8 cellular contexts compared by ENCODE assay signal in the genomic region with DNA sequence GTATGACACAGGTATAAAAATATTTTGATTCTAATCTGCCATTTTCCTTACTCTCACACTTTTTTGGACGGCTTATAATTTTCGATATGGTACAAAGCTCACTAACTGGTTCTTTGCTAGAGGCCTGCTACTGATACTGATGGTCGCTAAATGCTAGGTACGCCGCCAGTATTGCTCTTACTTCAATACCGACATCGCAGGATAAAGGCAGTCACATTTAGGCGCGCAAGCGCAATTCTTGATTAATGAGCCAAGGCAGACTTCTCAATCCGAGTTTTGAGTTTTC. TPM values are rescaled to one million over a fixed set of nuclear protein-coding genes. Genes with fewer than 3 reads are reported as not detected.
DNase-seq lines count a peak whose midpoint lies in the region; ATAC-seq, FAIRE-seq and TF ChIP-seq lines count a peak whose summit lies in the region.

No MANE protein-coding gene starts in this region.

- TSS peak; percentile 90 for BruUV-seq in endothelial cell of umbilical vein (replicated peaks; lab: Mats Ljungman, UMichigan)

- H3K4me3 ChIP-seq in NT2/D1 (ENCODE audit: insufficient read length, low read depth): peak overlapping the region; percentile 49
- H3K4me3 ChIP-seq in endothelial cell of umbilical vein (replicated peaks in 1 of 3; ENCODE audit: insufficient read depth in 1 of 3, low read depth in 1 of 3, low read length in 3 of 3): peak overlapping the region; percentile 64 to 84 (median 69)
- peak overlapping the region; percentile 89 for H3K4me3 ChIP-seq in neural cell (ENCODE audit: low read length)

- DNase-seq in activated CD8-positive, alpha-beta memory T cell treated with anti-CD3 and anti-CD28 coated beads, Interleukin-2, amount 10 ng/mL, durations not matched to agents 7 days and 5 days: no peak
- no peak for DNase-seq in activated CD8-positive, alpha-beta memory T cell treated with anti-CD3 and anti-CD28 coated beads for 24 hours
- DNase-seq in NT2/D1 (ENCODE audit: low read depth, low spot score) (no peak), endothelial cell of umbilical vein (ENCODE audit: low read depth, low spot score) (no peak), putamen (ENCODE audit: low spot score) (no peak)
- no peak for DNase-seq in stimulated activated CD4-positive, alpha-beta T cell treated with anti-CD3 and anti-CD28 coated beads, Interleukin-12 subunit alpha, Interleukin-12 subunit beta, amount 100 ng/mL, for 4 hours

- H3K9me3 ChIP-seq in NT2/D1 (ENCODE audit: insufficient read depth, low read length) (no peaks in the 10 kb centered on the region), endothelial cell of umbilical vein (replicated peaks; ENCODE audit: control insufficient read depth, insufficient read depth, low read length) (no peaks in the 10 kb centered on the region), neural cell (ENCODE audit: low read length) (no peaks in the 10 kb centered on the region)

- peak overlapping the region; percentile 86 for H3K4me3 Mint-ChIP-seq in activated CD8-positive, alpha-beta memory T cell treated with anti-CD3 and anti-CD28 coated beads, Interleukin-2, amount 10 ng/mL, durations not matched to agents 7 days and 5 days

- H3K4me2 ChIP-seq in endothelial cell of umbilical vein (ENCODE audit: insufficient read depth, low read length) (peak overlapping the region; percentile 95), neural cell (ENCODE audit: low read length) (peak overlapping the region; percentile 66)

- H3K79me2 ChIP-seq in endothelial cell of umbilical vein (ENCODE audit: control insufficient read depth, insufficient read depth, low read length) (peaks cover 41% of the 10 kb centered on the region), neural cell (replicated peaks; ENCODE audit: insufficient read depth, low read length) (peaks cover 44% of the 10 kb centered on the region)

- no peak for TF ChIP-seq CTCF in endothelial cell of umbilical vein (IDR thresholded peaks at IDR 0.05; ENCODE audit: extremely low read depth in 1 of 2, insufficient read depth in 1 of 2, low read depth in 1 of 2, low read length in 2 of 2)
- TF ChIP-seq CTCF in neural cell (IDR thresholded peaks at IDR 0.05; ENCODE audit: poor library complexity, severe bottlenecking): no peak

- H3K27me3 Mint-ChIP-seq in activated CD8-positive, alpha-beta memory T cell treated with anti-CD3 and anti-CD28 coated beads, Interleukin-2, amount 10 ng/mL, durations not matched to agents 7 days and 5 days: no peaks in the 10 kb centered on the region

- peaks cover 26% of the 10 kb centered on the region for H3K4me1 Mint-ChIP-seq in activated CD8-positive, alpha-beta memory T cell treated with anti-CD3 and anti-CD28 coated beads, Interleukin-2, amount 10 ng/mL, durations not matched to agents 7 days and 5 days

- H3K4me1 ChIP-seq in NT2/D1 (ENCODE audit: insufficient read depth, insufficient read length): no peaks in the 10 kb centered on the region
- peaks cover 27% of the 10 kb centered on the region for H3K4me1 ChIP-seq in endothelial cell of umbilical vein (ENCODE audit: control insufficient read depth, extremely low read depth, insufficient read depth, low read length)

- H3F3A ChIP-seq in neural cell (ENCODE audit: insufficient read depth, low read length, poor library complexity, severe bottlenecking): no peaks in the 10 kb centered on the region

- H3K27ac ChIP-seq in endothelial cell of umbilical vein (ENCODE audit: insufficient read depth, low read depth, low read length): peak overlapping the region; percentile 73
- H3K27ac ChIP-seq in neural cell (ENCODE audit: low read length): peak overlapping the region; percentile 87

- H3K9me3 Mint-ChIP-seq in activated CD8-positive, alpha-beta memory T cell treated with anti-CD3 and anti-CD28 coated beads, Interleukin-2, amount 10 ng/mL, durations not matched to agents 7 days and 5 days (ENCODE audit: low read depth): peaks cover 2% of the 10 kb centered on the region

- dilution Hi-C loops in endothelial cell of umbilical vein (cut with MboI; ENCODE audit: extremely low pct_ligation_motif_present, low sequenced_read_pairs): no loop called here

- peak; percentile 24 for ATAC-seq in activated CD8-positive, alpha-beta memory T cell treated with anti-CD3 and anti-CD28 coated beads, Interleukin-2, amount 10 ng/mL, durations not matched to agents 7 days and 5 days
- ATAC-seq in HG02870 (IDR thresholded peaks at IDR 0.05; ENCODE audit: unreplicated experiment): peak; percentile 24

- H4K20me1 ChIP-seq in endothelial cell of umbilical vein (replicated peaks; ENCODE audit: control insufficient read depth, extremely low read depth, insufficient read depth, low read length) (no peaks in the 10 kb centered on the region), neural cell (ENCODE audit: insufficient read depth) (peaks cover 6% of the 10 kb centered on the region)

- peak; percentile 67 for FAIRE-seq in endothelial cell of umbilical vein (lab: Jason Lieb, UNC)

- peaks cover 39% of the 10 kb centered on the region for H3K36me3 Mint-ChIP-seq in activated CD8-positive, alpha-beta memory T cell treated with anti-CD3 and anti-CD28 coated beads, Interleukin-2, amount 10 ng/mL, durations not matched to agents 7 days and 5 days

- H3K9me1 ChIP-seq in endothelial cell of umbilical vein (replicated peaks; ENCODE audit: control insufficient read depth, extremely low read depth, insufficient read depth, low read length): no peaks in the 10 kb centered on the region

- H3K9me2 ChIP-seq in neural cell (ENCODE audit: insufficient read depth, low read length): no peaks in the 10 kb centered on the region

- H2AFZ ChIP-seq in endothelial cell of umbilical vein (ENCODE audit: low read depth, low read length) (peak overlapping the region; percentile 65), neural cell (ENCODE audit: low read depth, low read length) (peak overlapping the region; percentile 51)

- no peak for TF ChIP-seq EP300 in neural cell (conservative IDR thresholded peaks at IDR 0.05; ENCODE audit: poor library complexity, severe bottlenecking)

- no peak for TF ChIP-seq POLR2A in endothelial cell of umbilical vein (IDR thresholded peaks at IDR 0.05; ENCODE audit: low read depth, low read length)

- POLR2A ChIA-PET in endothelial cell of umbilical vein (lab: Charles Lee): no interaction called here

- H3K9ac ChIP-seq in NT2/D1 (ENCODE audit: insufficient read length, low read depth) (peak overlapping the region; percentile 65), endothelial cell of umbilical vein (replicated peaks; ENCODE audit: extremely low read depth, insufficient read depth, low read length) (peak overlapping the region; percentile 91), neural cell (ENCODE audit: low read length) (peak overlapping the region; percentile 70)

- H3K27ac Mint-ChIP-seq in activated CD8-positive, alpha-beta memory T cell treated with anti-CD3 and anti-CD28 coated beads, Interleukin-2, amount 10 ng/mL, durations not matched to agents 7 days and 5 days: peak overlapping the region; percentile 91

- peak; percentile 48 for TF ChIP-seq RAD21 in neural cell (conservative IDR thresholded peaks at IDR 0.05)

- H3K36me3 ChIP-seq in NT2/D1 (ENCODE audit: insufficient read depth, insufficient read length, low read length) (peaks cover 13% of the 10 kb centered on the region), endothelial cell of umbilical vein (ENCODE audit: control insufficient read depth in 2 of 2, extremely low read depth in 1 of 2, insufficient read depth in 2 of 2, low read length in 2 of 2) (peaks cover 0 to 5% of the 10 kb centered on the region in 2 experiments), neural cell (ENCODE audit: insufficient read depth, low read length) (no peaks in the 10 kb centered on the region)

- H3K27me3 ChIP-seq in NT2/D1 (ENCODE audit: insufficient read depth, insufficient read length) (no peaks in the 10 kb centered on the region), endothelial cell of umbilical vein (ENCODE audit: control insufficient read depth in 2 of 2, insufficient read depth in 2 of 2, low read length in 2 of 2) (no peaks in the 10 kb centered on the region), neural cell (ENCODE audit: insufficient read depth, low read depth, low read length) (no peaks in the 10 kb centered on the region)

- CTCF ChIA-PET in activated CD8-positive, alpha-beta memory T cell treated with anti-CD3 and anti-CD28 coated beads, Interleukin-2, amount 10 ng/mL, durations not matched to agents 7 days and 5 days (lab: Charles Lee): no interaction called here
- CTCF ChIA-PET in endothelial cell of umbilical vein (lab: Charles Lee): no interaction called here

- intact Hi-C loops in endothelial cell of umbilical vein (cut with micrococcal nuclease): loop anchor here (1.0 to 10.0 kb wide), 4 partner anchors 152 to 1829 kb away; partner anchors contain the start of genes GAB1 and INPP4B

TF ChIP-seq in endothelial cell of umbilical vein, 7 proteins besides CTCF, POLR2A, EP300 and RAD21:
- no peak for TF ChIP-seq MYC (IDR thresholded peaks at IDR 0.05; ENCODE audit: low read depth, low read length)
- TF ChIP-seq, protein P1, sequence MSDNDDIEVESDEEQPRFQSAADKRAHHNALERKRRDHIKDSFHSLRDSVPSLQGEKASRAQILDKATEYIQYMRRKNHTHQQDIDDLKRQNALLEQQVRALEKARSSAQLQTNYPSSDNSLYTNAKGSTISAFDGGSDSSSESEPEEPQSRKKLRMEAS (IDR thresholded peaks at IDR 0.05; ENCODE audit: insufficient read depth, insufficient read length): no peak
- no peak for TF ChIP-seq POLR2AphosphoS5 (IDR thresholded peaks at IDR 0.05; ENCODE audit: insufficient read depth, low read depth, low read length)

TF ChIP-seq in neural cell, 6 proteins besides CTCF, POLR2A, EP300 and RAD21:
- TF ChIP-seq MXI1 (conservative IDR thresholded peaks at IDR 0.05; ENCODE audit: poor library complexity, severe bottlenecking) (peak; percentile 7), POLR2AphosphoS5 (IDR thresholded peaks at IDR 0.05) (no peak)

RNA-seq across cellular contexts. Expression of gene USP38, which starts 0.6 kb away (rescaled TPM):
- total RNA-seq in activated CD8-positive, alpha-beta memory T cell treated with anti-CD3 and anti-CD28 coated beads, Interleukin-2, amount 10 ng/mL, durations not matched to agents 7 days and 5 days: 10 to 100 TPM; 26.6 to 30.9 TPM
- 17.0 and 18.1 TPM in 2 replicates for total RNA-seq in endothelial cell of umbilical vein
- polyA plus RNA-seq in endothelial cell of umbilical vein: 6.7 and 7.5 TPM in 2 replicates
- 7.3 and 7.7 TPM in 2 replicates for polyA plus RNA-seq in endothelial cell of umbilical vein (2011; cell fraction: cytosol; rRNA removed)
- polyA plus RNA-seq in endothelial cell of umbilical vein (2011; cell fraction: nucleus; rRNA removed): 8.1 and 8.3 TPM in 2 replicates
- polyA plus RNA-seq in endothelial cell of umbilical vein (2012): 8.2 and 11.7 TPM in 2 replicates
- polyA minus RNA-seq in endothelial cell of umbilical vein: 34.8 and 36.2 TPM in 2 replicates
- polyA minus RNA-seq in endothelial cell of umbilical vein (2011; cell fraction: cytosol; rRNA and poly(A)+ RNA removed): 19.0 TPM
- polyA minus RNA-seq in endothelial cell of umbilical vein (2011; cell fraction: nucleus; rRNA and poly(A)+ RNA removed): 29.5 and 32.7 TPM in 2 replicates
- 9.5 and 10.4 TPM in 2 replicates for polyA plus RNA-seq in neural cell
- polyA minus RNA-seq in neural cell: 55.0 and 58.0 TPM in 2 replicates
